Comparison of ENCODE assay signal across 7 cellular contexts in the genomic region with DNA sequence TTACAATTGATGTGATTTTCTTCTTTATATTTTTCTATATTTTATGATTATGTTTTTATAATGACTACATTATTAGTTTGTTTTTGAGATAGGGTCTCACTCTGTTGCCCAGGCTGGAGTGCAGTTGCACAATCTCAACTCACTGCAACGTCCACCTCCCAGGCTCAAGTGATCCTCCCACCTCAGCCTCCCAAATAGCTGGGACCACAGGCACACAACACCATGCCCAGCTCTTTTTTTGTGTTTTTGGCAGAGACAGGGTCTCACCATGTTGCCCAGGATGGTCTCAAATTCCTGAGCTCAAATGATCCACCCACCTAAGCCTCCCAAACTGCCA. TPM values are rescaled to one million over a fixed set of nuclear protein-coding genes. Genes with fewer than 3 reads are reported as not detected.
DNase-seq lines count a peak whose midpoint lies in the region; ATAC-seq, FAIRE-seq and TF ChIP-seq lines count a peak whose summit lies in the region.
"Not testable (repeated sequence)": the region's sequence is repeated elsewhere in the genome, so short reads cannot be mapped to it uniquely, and the experiment has no call there.

No MANE protein-coding gene starts in this region.

- peak overlapping the region; percentile 75 to 95 (median 89); a peak in 21 of 22 replicates for H3K4me2 ChIP-seq in BLaER1 treated with 17β-estradiol and CSF1 and Interleukin-3, amounts not matched to agents 10 nM and 100 nM
- H3K4me2 ChIP-seq in OCI-LY7 (ENCODE audit: low read length) (peak overlapping the region; percentile 71), GM12878 (ENCODE audit: control insufficient read depth, insufficient read depth) (peak overlapping the region; percentile 51; the same call in 1 of the 2 replicates)

- ATAC-seq in GM12878; naive thymus-derived CD4-positive, alpha-beta T cell: not testable (repeated sequence)

- H3K27ac ChIP-seq in BLaER1 treated with 17β-estradiol and CSF1 and Interleukin-3, amounts not matched to agents 10 nM and 100 nM = peak overlapping the region in 10 of 11 experiments; percentile 38 to 76 (median 66); a peak in 19 of 22 replicates
- peak overlapping the region; percentile 91 for H3K27ac ChIP-seq in OCI-LY7 (ENCODE audit: low read depth, low read length, poor library complexity, severe bottlenecking)
- peak overlapping the region; percentile 61 for H3K27ac ChIP-seq in GM12878 (ENCODE audit: control insufficient read depth, insufficient read depth)
- H3K27ac ChIP-seq in naive thymus-derived CD4-positive, alpha-beta T cell (ENCODE audit: low read depth, low read length) = peak overlapping the region; percentile 58

- not testable (repeated sequence) for H2AFZ ChIP-seq in OCI-LY7 (ENCODE audit: low read length); GM12878 (ENCODE audit: control insufficient read depth, low read depth, low read length)

- peaks cover 53 to 63% (median 60%) of the 10 kb centered on the region in 10 experiments for H3K4me1 ChIP-seq in BLaER1 treated with 17β-estradiol and CSF1 and Interleukin-3, amounts not matched to agents 10 nM and 100 nM
- H3K4me1 ChIP-seq in OCI-LY7 (ENCODE audit: insufficient read depth, low read length, poor library complexity, severe bottlenecking) = peaks cover 55% of the 10 kb centered on the region
- H3K4me1 ChIP-seq in GM12878 (ENCODE audit: control insufficient read depth, insufficient read depth, low read length) = peaks cover 16% of the 10 kb centered on the region
- H3K4me1 ChIP-seq in naive thymus-derived CD4-positive, alpha-beta T cell (ENCODE audit: control insufficient read depth in 2 of 2, insufficient read depth in 2 of 2, low read length in 2 of 2) = peaks cover 12 to 32% of the 10 kb centered on the region in 2 donors

- H3K36me3 ChIP-seq in BLaER1 treated with 17β-estradiol and CSF1 and Interleukin-3, amounts not matched to agents 10 nM and 100 nM = peaks cover 0 to 14% (median 6%) of the 10 kb centered on the region in 11 experiments; a peak in 8 of 22 replicates
- H3K36me3 ChIP-seq in OCI-LY7 (ENCODE audit: insufficient read depth, low read length); GM12878 (ENCODE audit: control insufficient read depth in 2 of 2, insufficient read depth in 2 of 2, low read length in 1 of 2); naive thymus-derived CD4-positive, alpha-beta T cell (ENCODE audit: control insufficient read depth in 2 of 3, insufficient read depth in 3 of 3, low read length in 3 of 3): not testable (repeated sequence)

- not testable (repeated sequence) for TF ChIP-seq CTCF in OCI-LY7 (conservative IDR thresholded peaks at IDR 0.05; ENCODE audit: low read length); GM12878 (IDR thresholded peaks at IDR 0.05 in 2 of 3, conservative IDR thresholded peaks at IDR 0.05 in 1 of 3; ENCODE audit: control insufficient read depth in 2 of 3, extremely low read depth in 1 of 3, insufficient read depth in 1 of 3, low read depth in 3 of 3, low read length in 3 of 3)

- H3K27ac Mint-ChIP-seq in activated CD4-positive, alpha-beta T cell treated with anti-CD3 and anti-CD28 coated beads, Interleukin-2, amount 10 ng/mL, durations not matched to agents 24 days and 14 days = not testable (repeated sequence)
- peak overlapping the region; percentile 68 for H3K27ac Mint-ChIP-seq in activated T-helper 2 cell treated with anti-CD3 and anti-CD28 coated beads, Interferon-gamma antibody, Interleukin-2, Interleukin-4, amounts not matched to agents 10 μg/mL and 5 μg/mL and 100 μg/mL, durations not matched to agents 14 hours and 24 hours and 36 hours
- peak overlapping the region in 3 of 9 donors; percentile 81 to 89 (median 85) for H3K27ac Mint-ChIP-seq in naive thymus-derived CD4-positive, alpha-beta T cell

- in situ Hi-C loops in GM12878 (cut with MboI) = not testable (repeated sequence)

- DNase-seq in Jurkat, Clone E6-1 (ENCODE audit: low read depth, low spot score); OCI-LY7 (ENCODE audit: low spot score); activated CD4-positive, alpha-beta T cell treated with anti-CD3 and anti-CD28 coated beads, Interleukin-2, amount 10 ng/mL, durations not matched to agents 24 days and 14 days; activated T-helper 2 cell treated with anti-CD3 and anti-CD28 coated beads, Interferon-gamma antibody, Interleukin-2, Interleukin-4, amounts not matched to agents 10 μg/mL and 5 μg/mL and 100 μg/mL, durations not matched to agents 14 hours and 24 hours and 36 hours (ENCODE audit: low spot score); GM12878 (ENCODE audit: low read depth, low spot score); naive thymus-derived CD4-positive, alpha-beta T cell: not testable (repeated sequence)

- H3K4me3 Mint-ChIP-seq in activated CD4-positive, alpha-beta T cell treated with anti-CD3 and anti-CD28 coated beads, Interleukin-2, amount 10 ng/mL, durations not matched to agents 24 days and 14 days = peak overlapping the region; percentile 76
- not testable (repeated sequence) for H3K4me3 Mint-ChIP-seq in activated T-helper 2 cell treated with anti-CD3 and anti-CD28 coated beads, Interferon-gamma antibody, Interleukin-2, Interleukin-4, amounts not matched to agents 10 μg/mL and 5 μg/mL and 100 μg/mL, durations not matched to agents 14 hours and 24 hours and 36 hours (ENCODE audit: low read depth)
- peak overlapping the region in 3 of 10 donors; percentile 5 to 76 (median 65) for H3K4me3 Mint-ChIP-seq in naive thymus-derived CD4-positive, alpha-beta T cell

- not testable (repeated sequence) for TF ChIP-seq EP300 in GM12878 (IDR thresholded peaks at IDR 0.05; ENCODE audit: borderline replicate concordance in 1 of 2, control insufficient read depth in 1 of 2, low read depth in 2 of 2, low read length in 2 of 2)

- WGBS in GM12878 (ENCODE audit: insufficient coverage, insufficient replicate concordance, low lambda C conversion rate, missing lambda C conversion rate) = 100% methylated on average over 1 of the region's 1 CpG

- not testable (repeated sequence) for H4K20me1 ChIP-seq in BLaER1 treated with 17β-estradiol and CSF1 and Interleukin-3, amounts not matched to agents 10 nM and 100 nM; OCI-LY7 (ENCODE audit: insufficient read depth, low read length); GM12878 (ENCODE audit: control insufficient read depth, insufficient read depth)

- peak overlapping the region in 7 of 10 experiments; percentile 26 to 56 (median 40); a peak in 12 of 20 replicates for H3K4me3 ChIP-seq in BLaER1 treated with 17β-estradiol and CSF1 and Interleukin-3, amounts not matched to agents 10 nM and 100 nM
- H3K4me3 ChIP-seq in Jurkat, Clone E6-1 (ENCODE audit: low read length) = peak overlapping the region; percentile 54
- peak overlapping the region; percentile 65 for H3K4me3 ChIP-seq in OCI-LY7 (ENCODE audit: low read depth, low read length, poor library complexity, severe bottlenecking)
- H3K4me3 ChIP-seq in GM12878; naive thymus-derived CD4-positive, alpha-beta T cell (ENCODE audit: low read length): not testable (repeated sequence)

- H3K79me2 ChIP-seq in OCI-LY7 (ENCODE audit: insufficient read depth, low read depth, low read length) (peaks cover 23% of the 10 kb centered on the region), GM12878 (ENCODE audit: control insufficient read depth, insufficient read depth, low read length) (peaks cover 12% of the 10 kb centered on the region)

- not testable (repeated sequence) for BruUV-seq in OCI-LY7 (replicated peaks; lab: Mats Ljungman, UMichigan); GM12878 (replicated peaks; lab: Mats Ljungman, UMichigan)

- peak overlapping the region; percentile 35 to 63 (median 52); a peak in 17 of 22 replicates for H3K9ac ChIP-seq in BLaER1 treated with 17β-estradiol and CSF1 and Interleukin-3, amounts not matched to agents 10 nM and 100 nM
- not testable (repeated sequence) for H3K9ac ChIP-seq in GM12878 (ENCODE audit: control insufficient read depth, insufficient read depth, low read length)

- H3K9me3 ChIP-seq in BLaER1 treated with 17β-estradiol and CSF1 and Interleukin-3, amounts not matched to agents 10 nM and 100 nM (replicated peaks in 1 of 11); OCI-LY7 (ENCODE audit: low read length); GM12878 (replicated peaks; ENCODE audit: control insufficient read depth, insufficient read depth, low read length); naive thymus-derived CD4-positive, alpha-beta T cell (ENCODE audit: control insufficient read depth in 2 of 3, low read length in 3 of 3): not testable (repeated sequence)

- SMC1A ChIA-PET in GM12878 (lab: Charles Lee; ENCODE audit: uncharacterized antibody, unreplicated experiment) = interaction anchor here (0.9 to 1.7 kb wide), 8 partner anchors 9 to 209 kb away, joined by 3 to 10 read pairs (median 4); no protein-coding TSS in a partner anchor

- TF ChIP-seq POLR2A in GM12878 (IDR thresholded peaks at IDR 0.05; ENCODE audit: low read depth, low read length) = not testable (repeated sequence)

- not testable (repeated sequence) for H3K27me3 Mint-ChIP-seq in activated CD4-positive, alpha-beta T cell treated with anti-CD3 and anti-CD28 coated beads, Interleukin-2, amount 10 ng/mL, durations not matched to agents 24 days and 14 days; activated T-helper 2 cell treated with anti-CD3 and anti-CD28 coated beads, Interferon-gamma antibody, Interleukin-2, Interleukin-4, amounts not matched to agents 10 μg/mL and 5 μg/mL and 100 μg/mL, durations not matched to agents 14 hours and 24 hours and 36 hours (ENCODE audit: low read depth); naive thymus-derived CD4-positive, alpha-beta T cell

- POLR2A ChIA-PET in OCI-LY7 (lab: Charles Lee) (interaction anchor here (0.6 to 1.8 kb wide), 8 partner anchors 8 to 765 kb away, joined by 3 to 7 read pairs (median 4); no protein-coding TSS in a partner anchor), GM12878 (lab: Charles Lee) (interaction anchor here (0.6 to 3.0 kb wide), 7 partner anchors 13 to 1128 kb away, joined by 3 to 12 read pairs (median 3); a partner anchor contains a TSS)
- POLR2A ChIA-PET in naive thymus-derived CD4-positive, alpha-beta T cell (lab: Charles Lee) = interaction anchor here (0.9 to 1.2 kb wide), 3 partner anchors 24 to 52 kb away, joined by 4 to 8 read pairs (median 4); a partner anchor contains a TSS

- H3K9me3 Mint-ChIP-seq in activated CD4-positive, alpha-beta T cell treated with anti-CD3 and anti-CD28 coated beads, Interleukin-2, amount 10 ng/mL, durations not matched to agents 24 days and 14 days; activated T-helper 2 cell treated with anti-CD3 and anti-CD28 coated beads, Interferon-gamma antibody, Interleukin-2, Interleukin-4, amounts not matched to agents 10 μg/mL and 5 μg/mL and 100 μg/mL, durations not matched to agents 14 hours and 24 hours and 36 hours; naive thymus-derived CD4-positive, alpha-beta T cell: not testable (repeated sequence)

- CTCF ChIA-PET in OCI-LY7 (lab: Charles Lee; ENCODE audit: unreplicated experiment) = interaction anchor here (0.6 kb wide), 1 partner anchor 762 kb away, joined by 3 read pairs; no protein-coding TSS in a partner anchor
- CTCF ChIA-PET in GM12878 (lab: Yijun Ruan, JAX) = interaction anchor here (0.8 to 3.4 kb wide), 5 partner anchors 30 to 81 kb away, joined by 3 to 9 read pairs (median 5); no protein-coding TSS in a partner anchor
- CTCF ChIA-PET in naive thymus-derived CD4-positive, alpha-beta T cell (lab: Charles Lee) = interaction anchor here (0.6 kb wide), 1 partner anchor 257 kb away, joined by 5 read pairs; no protein-coding TSS in a partner anchor

- H3K27me3 ChIP-seq in BLaER1 treated with 17β-estradiol and CSF1 and Interleukin-3, amounts not matched to agents 10 nM and 100 nM; GM12878 (replicated peaks in 1 of 2; ENCODE audit: control insufficient read depth in 2 of 2, insufficient read depth in 2 of 2, low read length in 1 of 2); naive thymus-derived CD4-positive, alpha-beta T cell (ENCODE audit: control insufficient read depth in 2 of 2, insufficient read depth in 2 of 2, low read length in 2 of 2): not testable (repeated sequence)

- not testable (repeated sequence) for TF ChIP-seq RAD21 in GM12878 (IDR thresholded peaks at IDR 0.05; ENCODE audit: insufficient read depth, low read depth, low read length)

- intact Hi-C loops in OCI-LY7 (cut with micrococcal nuclease; ENCODE audit: unreplicated experiment) (loop anchor here (2.0 to 10.0 kb wide), 2 partner anchors 157 to 209 kb away; a partner anchor contains a TSS), GM12878 (cut with micrococcal nuclease; ENCODE audit: unreplicated experiment) (loop anchor here (10.0 kb wide), 2 partner anchors 159 to 209 kb away; a partner anchor contains a TSS)
- intact Hi-C loops in activated CD4-positive, alpha-beta T cell treated with anti-CD3 and anti-CD28 coated beads, Interleukin-2, amount 10 ng/mL, durations not matched to agents 24 days and 14 days (cut with micrococcal nuclease); activated T-helper 2 cell treated with anti-CD3 and anti-CD28 coated beads, Interferon-gamma antibody, Interleukin-2, Interleukin-4, amounts not matched to agents 10 μg/mL and 5 μg/mL and 100 μg/mL, durations not matched to agents 14 hours and 24 hours and 36 hours (cut with micrococcal nuclease); naive thymus-derived CD4-positive, alpha-beta T cell (cut with micrococcal nuclease): not testable (repeated sequence)

- H3K4me1 Mint-ChIP-seq in activated CD4-positive, alpha-beta T cell treated with anti-CD3 and anti-CD28 coated beads, Interleukin-2, amount 10 ng/mL, durations not matched to agents 24 days and 14 days = peaks cover 31% of the 10 kb centered on the region
- peaks cover 25% of the 10 kb centered on the region for H3K4me1 Mint-ChIP-seq in activated T-helper 2 cell treated with anti-CD3 and anti-CD28 coated beads, Interferon-gamma antibody, Interleukin-2, Interleukin-4, amounts not matched to agents 10 μg/mL and 5 μg/mL and 100 μg/mL, durations not matched to agents 14 hours and 24 hours and 36 hours (ENCODE audit: low read depth)
- peaks cover 32 to 53% (median 43%) of the 10 kb centered on the region in 7 donors for H3K4me1 Mint-ChIP-seq in naive thymus-derived CD4-positive, alpha-beta T cell

- FAIRE-seq in GM12878 (lab: Jason Lieb, UNC) = not testable (repeated sequence)

- not testable (repeated sequence) for H3K9me2 ChIP-seq in OCI-LY7 (ENCODE audit: insufficient read depth, low read length)

- H3K36me3 Mint-ChIP-seq in activated CD4-positive, alpha-beta T cell treated with anti-CD3 and anti-CD28 coated beads, Interleukin-2, amount 10 ng/mL, durations not matched to agents 24 days and 14 days (ENCODE audit: low read depth); activated T-helper 2 cell treated with anti-CD3 and anti-CD28 coated beads, Interferon-gamma antibody, Interleukin-2, Interleukin-4, amounts not matched to agents 10 μg/mL and 5 μg/mL and 100 μg/mL, durations not matched to agents 14 hours and 24 hours and 36 hours (ENCODE audit: low read depth); naive thymus-derived CD4-positive, alpha-beta T cell: not testable (repeated sequence)

- RAD21 ChIA-PET in GM12878 (lab: Charles Lee; ENCODE audit: unreplicated experiment) = interaction anchor here (0.9 to 1.6 kb wide), 3 partner anchors 30 to 52 kb away, joined by 4 to 9 read pairs (median 5); a partner anchor contains a TSS

RNA-seq across cellular contexts. Expression of a gene that starts 4.0 kb away (rescaled TPM):
- 65.4 TPM for polyA plus RNA-seq in Jurkat, Clone E6-1 (2012; ENCODE audit: insufficient read depth, insufficient read length)
- 77.8 and 86.8 TPM in 2 replicates for total RNA-seq in OCI-LY7 (2014; rRNA removed; shearing (Covaris generic))
- total RNA-seq in OCI-LY7 (2022) (109 and 117 TPM in 2 replicates), GM12878 (2014; rRNA removed) (50.3 and 50.4 TPM in 2 replicates), GM12878 (2014; rRNA removed; fragmentation: Illumina TruSeq; extraction: Trizol) (77.0 and 77.4 TPM in 2 replicates), GM12878 (2021) (64.5 and 68.2 TPM in 2 replicates)
- 110 and 112 TPM in 2 replicates for total RNA-seq in activated CD4-positive, alpha-beta T cell treated with anti-CD3 and anti-CD28 coated beads, Interleukin-2, amount 10 ng/mL, durations not matched to agents 24 days and 14 days
- total RNA-seq in activated T-helper 2 cell treated with anti-CD3 and anti-CD28 coated beads, Interferon-gamma antibody, Interleukin-2, Interleukin-4, amounts not matched to agents 10 μg/mL and 5 μg/mL and 100 μg/mL, durations not matched to agents 14 hours and 24 hours and 36 hours = 99.6 and 101 TPM in 2 replicates
- total RNA-seq in GM12878 (2013; cell fraction: nucleolus; rRNA removed) = 79.5 and 82.3 TPM in 2 replicates
- 20.1 TPM for polyA plus RNA-seq in GM12878 (2011; ENCODE audit: low read depth)
- polyA plus RNA-seq in GM12878 (2011; rRNA removed) (33.8 and 39.6 TPM in 2 replicates), GM12878 (2014; fragmentation: Illumina TruSeq; extraction: Trizol) (73.8 and 82.0 TPM in 2 replicates), GM12878 (2014; fragmentation: Nextera tagmentation; extraction: Ambion mirVana) (10 to 100 TPM; 14.0 to 20.3 TPM), GM12878 (2014; rRNA removed) (38.6 and 39.1 TPM in 2 replicates), GM12878 (2016; fragmentation: Nextera tagmentation; extraction: Ambion mirVana) (10 to 100 TPM; 19.4 to 31.9 TPM)
- 23.0 and 24.0 TPM in 2 replicates for polyA plus RNA-seq in GM12878 (2011; cell fraction: cytosol; rRNA removed)
- polyA plus RNA-seq in GM12878 (2011; cell fraction: nucleus; rRNA removed) = 21.5 and 34.1 TPM in 2 replicates
- polyA plus RNA-seq in GM12878 (2012) = 29.6 and 30.1 TPM in 2 replicates
- polyA minus RNA-seq in GM12878 (2011; rRNA and poly(A)+ RNA removed) = 46.8 and 48.2 TPM in 2 replicates
- 21.5 and 29.3 TPM in 2 replicates for polyA minus RNA-seq in GM12878 (2011; cell fraction: cytosol; rRNA and poly(A)+ RNA removed)
- 13.4 and 22.1 TPM in 2 replicates for polyA minus RNA-seq in GM12878 (2011; cell fraction: nucleus; rRNA and poly(A)+ RNA removed)
- total RNA-seq in naive thymus-derived CD4-positive, alpha-beta T cell = 10 to 100 TPM; 44.7 to 90.3 (median 66.7) TPM
- 10 to 100 TPM; 14.7 to 32.5 TPM for polyA plus RNA-seq in naive thymus-derived CD4-positive, alpha-beta T cell

RNA-seq across cellular contexts. Expression of a gene that starts 31.4 kb away (rescaled TPM):
- polyA plus RNA-seq in Jurkat, Clone E6-1 (2012; ENCODE audit: insufficient read depth, insufficient read length) = 65.3 TPM
- 27.7 and 31.7 TPM in 2 replicates for total RNA-seq in OCI-LY7 (2014; rRNA removed; shearing (Covaris generic))
- 47.1 and 51.7 TPM in 2 replicates for total RNA-seq in OCI-LY7 (2022)
- 73.8 and 75.9 TPM in 2 replicates for total RNA-seq in activated CD4-positive, alpha-beta T cell treated with anti-CD3 and anti-CD28 coated beads, Interleukin-2, amount 10 ng/mL, durations not matched to agents 24 days and 14 days
- total RNA-seq in activated T-helper 2 cell treated with anti-CD3 and anti-CD28 coated beads, Interferon-gamma antibody, Interleukin-2, Interleukin-4, amounts not matched to agents 10 μg/mL and 5 μg/mL and 100 μg/mL, durations not matched to agents 14 hours and 24 hours and 36 hours = 68.6 and 74.5 TPM in 2 replicates
- 7.6 and 8.2 TPM in 2 replicates for total RNA-seq in GM12878 (2013; cell fraction: nucleolus; rRNA removed)
- total RNA-seq in GM12878 (2014; rRNA removed) = 20.7 and 24.2 TPM in 2 replicates
- total RNA-seq in GM12878 (2014; rRNA removed; fragmentation: Illumina TruSeq; extraction: Trizol) = 22.7 and 23.0 TPM in 2 replicates
- 49.4 and 60.9 TPM in 2 replicates for total RNA-seq in GM12878 (2021)
- polyA plus RNA-seq in GM12878 (2011; ENCODE audit: low read depth) = 19.8 TPM
- polyA plus RNA-seq in GM12878 (2011; rRNA removed) = 39.3 and 54.1 TPM in 2 replicates
- polyA plus RNA-seq in GM12878 (2011; cell fraction: cytosol; rRNA removed) = 52.4 and 73.8 TPM in 2 replicates
- polyA plus RNA-seq in GM12878 (2011; cell fraction: nucleus; rRNA removed) = 29.2 and 29.8 TPM in 2 replicates
- 30.3 and 61.8 TPM in 2 replicates for polyA plus RNA-seq in GM12878 (2012)
- 31.6 and 46.3 TPM in 2 replicates for polyA plus RNA-seq in GM12878 (2014; fragmentation: Illumina TruSeq; extraction: Trizol)
- 10 to 100 TPM; 10.9 to 21.2 TPM for polyA plus RNA-seq in GM12878 (2014; fragmentation: Nextera tagmentation; extraction: Ambion mirVana)
- polyA plus RNA-seq in GM12878 (2014; rRNA removed) = 61.3 and 66.0 TPM in 2 replicates
- polyA plus RNA-seq in GM12878 (2016; fragmentation: Nextera tagmentation; extraction: Ambion mirVana) = 10 to 100 TPM; 61.7 to 61.8 TPM
- polyA minus RNA-seq in GM12878 (2011; rRNA and poly(A)+ RNA removed) = 28.9 and 45.5 TPM in 2 replicates
- 25.5 and 36.7 TPM in 2 replicates for polyA minus RNA-seq in GM12878 (2011; cell fraction: cytosol; rRNA and poly(A)+ RNA removed)
- 11.1 and 19.8 TPM in 2 replicates for polyA minus RNA-seq in GM12878 (2011; cell fraction: nucleus; rRNA and poly(A)+ RNA removed)
- total RNA-seq in naive thymus-derived CD4-positive, alpha-beta T cell = 100 to 1,000 TPM in 2 of 5 experiments, 10 to 100 TPM in 3; 57.3 to 118 (median 78.6) TPM
- 10 to 100 TPM; 80.5 to 89.1 TPM for polyA plus RNA-seq in naive thymus-derived CD4-positive, alpha-beta T cell

RNA-seq across cellular contexts. Expression of a gene that starts 52.3 kb away (rescaled TPM):
- 22.8 TPM for polyA plus RNA-seq in Jurkat, Clone E6-1 (2012; ENCODE audit: insufficient read depth, insufficient read length)
- 36.9 and 39.8 TPM in 2 replicates for total RNA-seq in OCI-LY7 (2014; rRNA removed; shearing (Covaris generic))
- total RNA-seq in OCI-LY7 (2022) (42.8 and 47.9 TPM in 2 replicates), GM12878 (2014; rRNA removed) (33.3 and 35.3 TPM in 2 replicates), GM12878 (2014; rRNA removed; fragmentation: Illumina TruSeq; extraction: Trizol) (16.6 and 19.0 TPM in 2 replicates), GM12878 (2021) (28.7 and 31.7 TPM in 2 replicates)
- 41.4 and 49.1 TPM in 2 replicates for total RNA-seq in activated CD4-positive, alpha-beta T cell treated with anti-CD3 and anti-CD28 coated beads, Interleukin-2, amount 10 ng/mL, durations not matched to agents 24 days and 14 days
- 43.3 and 43.9 TPM in 2 replicates for total RNA-seq in activated T-helper 2 cell treated with anti-CD3 and anti-CD28 coated beads, Interferon-gamma antibody, Interleukin-2, Interleukin-4, amounts not matched to agents 10 μg/mL and 5 μg/mL and 100 μg/mL, durations not matched to agents 14 hours and 24 hours and 36 hours
- total RNA-seq in GM12878 (2013; cell fraction: nucleolus; rRNA removed) = 63.3 and 70.1 TPM in 2 replicates
- polyA plus RNA-seq in GM12878 (2011; ENCODE audit: low read depth) = 13.7 TPM
- polyA plus RNA-seq in GM12878 (2011; rRNA removed) (11.0 and 21.7 TPM in 2 replicates), GM12878 (2014; fragmentation: Illumina TruSeq; extraction: Trizol) (11.6 and 15.3 TPM in 2 replicates), GM12878 (2014; fragmentation: Nextera tagmentation; extraction: Ambion mirVana) (1 to 10 TPM; 1.1 to 2.8 TPM), GM12878 (2014; rRNA removed) (28.9 and 35.1 TPM in 2 replicates), GM12878 (2016; fragmentation: Nextera tagmentation; extraction: Ambion mirVana) (10 to 100 TPM; 40.3 to 49.7 TPM)
- 31.5 and 34.7 TPM in 2 replicates for polyA plus RNA-seq in GM12878 (2011; cell fraction: cytosol; rRNA removed)
- 25.0 and 32.1 TPM in 2 replicates for polyA plus RNA-seq in GM12878 (2011; cell fraction: nucleus; rRNA removed)
- 23.1 and 24.4 TPM in 2 replicates for polyA plus RNA-seq in GM12878 (2012)
- polyA minus RNA-seq in GM12878 (2011; rRNA and poly(A)+ RNA removed) = 38.1 and 53.6 TPM in 2 replicates
- 18.9 and 22.6 TPM in 2 replicates for polyA minus RNA-seq in GM12878 (2011; cell fraction: cytosol; rRNA and poly(A)+ RNA removed)
- 14.0 and 29.2 TPM in 2 replicates for polyA minus RNA-seq in GM12878 (2011; cell fraction: nucleus; rRNA and poly(A)+ RNA removed)
- total RNA-seq in naive thymus-derived CD4-positive, alpha-beta T cell = 10 to 100 TPM; 19.2 to 40.9 (median 32.8) TPM
- 10 to 100 TPM; 21.3 to 29.0 TPM for polyA plus RNA-seq in naive thymus-derived CD4-positive, alpha-beta T cell
